ENCODE assay signal across 1 cellular context in genomic region chr11:65743928-65744698, GRCh38.
TF ChIP-seq lines count a peak whose summit lies in the region.

No MANE protein-coding gene starts in this region.

TF ChIP-seq in HepG2, 621 proteins besides CTCF, POLR2A, EP300 and RAD21 (continued from another document and continues in another):
- TF ChIP-seq SALL1 (CRISPR knock-in tag; IDR thresholded peaks at IDR 0.05) (peak; percentile 44), KLF16 (CRISPR knock-in tag; IDR thresholded peaks at IDR 0.05) (0 out of 4 replicates have a peak, but pooled peaks of 1 of the 2 experiments have one; percentile 38), GATAD2A (CRISPR knock-in tag; IDR thresholded peaks at IDR 0.05) (peak; percentile 48; the same call in 1 of the 2 replicates), BRF2 (CRISPR knock-in tag; IDR thresholded peaks at IDR 0.05) (no peak), ZNF280B (CRISPR knock-in tag; IDR thresholded peaks at IDR 0.05; ENCODE audit: borderline replicate concordance) (no peak), TSC22D2 (CRISPR knock-in tag; IDR thresholded peaks at IDR 0.05; ENCODE audit: borderline replicate concordance) (no peak), NFE2L2 (IDR thresholded peaks at IDR 0.05; ENCODE audit: low read length) (no peak), UBTF (CRISPR knock-in tag; IDR thresholded peaks at IDR 0.05) (no peak), POLR2AphosphoS5 (IDR thresholded peaks at IDR 0.05; ENCODE audit: low read depth, low read length) (no peak), THAP11 (CRISPR knock-in tag; IDR thresholded peaks at IDR 0.05) (peak; percentile 40; the same call in 1 of the 2 replicates), DMAP1 (CRISPR knock-in tag; IDR thresholded peaks at IDR 0.05) (no peak), ETS1 (CRISPR knock-in tag; IDR thresholded peaks at IDR 0.05) (no peak), ZNF691 (CRISPR knock-in tag; IDR thresholded peaks at IDR 0.05; ENCODE audit: borderline replicate concordance, low read depth) (no peak), REPIN1 (CRISPR knock-in tag; IDR thresholded peaks at IDR 0.05; ENCODE audit: borderline replicate concordance, low read depth) (peak; percentile 20; the same call in 1 of the 2 replicates), ZFY (CRISPR knock-in tag; IDR thresholded peaks at IDR 0.05) (0 out of 2 replicates have a peak, but pooled peaks have one; percentile 16), NR2C2 (CRISPR knock-in tag; IDR thresholded peaks at IDR 0.05; ENCODE audit: borderline replicate concordance) (no peak), ZNF614 (CRISPR knock-in tag; IDR thresholded peaks at IDR 0.05; ENCODE audit: borderline replicate concordance) (no peak), POGZ (CRISPR knock-in tag; IDR thresholded peaks at IDR 0.05) (no peak), BORCS8-MEF2B (CRISPR knock-in tag; IDR thresholded peaks at IDR 0.05) (no peak), SOX5 (CRISPR knock-in tag; IDR thresholded peaks at IDR 0.05; ENCODE audit: borderline replicate concordance) (0 out of 2 replicates have a peak, but pooled peaks have one; percentile 18), ELF4 (CRISPR knock-in tag; IDR thresholded peaks at IDR 0.05; ENCODE audit: borderline replicate concordance) (peak; percentile 52; the same call in 1 of the 2 replicates), DBP (CRISPR knock-in tag; IDR thresholded peaks at IDR 0.05; ENCODE audit: not compliant biosample characterization) (no peak), ARID2 (CRISPR knock-in tag; IDR thresholded peaks at IDR 0.05; ENCODE audit: borderline replicate concordance) (no peak), ZNF17 (CRISPR knock-in tag; IDR thresholded peaks at IDR 0.05) (no peak), KDM1A (CRISPR knock-in tag; IDR thresholded peaks at IDR 0.05) (no peak), ZXDC (CRISPR knock-in tag; IDR thresholded peaks at IDR 0.05) (no peak), EEA1 (CRISPR knock-in tag; IDR thresholded peaks at IDR 0.05; ENCODE audit: borderline replicate concordance) (peak; percentile 8; the same call in 1 of the 2 replicates), ZSCAN31 (CRISPR knock-in tag; IDR thresholded peaks at IDR 0.05; ENCODE audit: low read depth) (peak; percentile 33; the same call in 1 of the 2 replicates), BATF2 (CRISPR knock-in tag; IDR thresholded peaks at IDR 0.05) (no peak), MAFF (IDR thresholded peaks at IDR 0.05; ENCODE audit: low read depth, low read length) (no peak), ZNF282 (IDR thresholded peaks at IDR 0.05; ENCODE audit: partially characterized antibody) (no peak), ZBTB43 (CRISPR knock-in tag; conservative IDR thresholded peaks at IDR 0.05) (no peak), RFX1 (IDR thresholded peaks at IDR 0.05) (no peak), SRY (CRISPR knock-in tag; IDR thresholded peaks at IDR 0.05) (no peak), MYNN (CRISPR knock-in tag; IDR thresholded peaks at IDR 0.05; ENCODE audit: low read depth) (no peak), SMYD3 (CRISPR knock-in tag; IDR thresholded peaks at IDR 0.05) (no peak), ZNF570 (CRISPR knock-in tag; IDR thresholded peaks at IDR 0.05; ENCODE audit: borderline replicate concordance) (no peak), ZMAT3 (CRISPR knock-in tag; conservative IDR thresholded peaks at IDR 0.05) (no peak), DR1 (CRISPR knock-in tag; IDR thresholded peaks at IDR 0.05) (peak; percentile 82; the same call in 1 of the 2 replicates), CHD4 (IDR thresholded peaks at IDR 0.05; ENCODE audit: borderline replicate concordance, low read length) (peak; percentile 69; the same call in 1 of the 2 replicates), MBD4 (IDR thresholded peaks at IDR 0.05; ENCODE audit: borderline replicate concordance, low read length) (no peak), HNRNPLL (IDR thresholded peaks at IDR 0.05; ENCODE audit: low read depth, low read length, poor library complexity, severe bottlenecking) (peak; percentile 13), ARID5B (CRISPR knock-in tag; IDR thresholded peaks at IDR 0.05) (no peak), PRMT3 (CRISPR knock-in tag; IDR thresholded peaks at IDR 0.05; ENCODE audit: borderline replicate concordance, low read depth) (no peak), FOSL2 (CRISPR knock-in tag; IDR thresholded peaks at IDR 0.05) (peak; percentile 40; the same call in 1 of the 2 replicates), STAG1 (CRISPR knock-in tag; IDR thresholded peaks at IDR 0.05) (peak; percentile 89), ZNF263 (CRISPR knock-in tag; IDR thresholded peaks at IDR 0.05) (0 out of 2 replicates have a peak, but pooled peaks have one; percentile 8), BCL6 (CRISPR knock-in tag; IDR thresholded peaks at IDR 0.05) (no peak), AGO1 (IDR thresholded peaks at IDR 0.05; ENCODE audit: low read depth, low read length, poor library complexity, severe bottlenecking) (no peak), FOXC1 (CRISPR knock-in tag; IDR thresholded peaks at IDR 0.05; ENCODE audit: borderline replicate concordance) (no peak), ZNF788 (CRISPR knock-in tag; IDR thresholded peaks at IDR 0.05; ENCODE audit: borderline replicate concordance) (peak; percentile 65; the same call in 1 of the 2 replicates), ADNP (CRISPR knock-in tag; IDR thresholded peaks at IDR 0.05) (0 out of 2 replicates have a peak, but pooled peaks have one; percentile 55)
